In genomic region chr2:65429799-65430514, GRCh38 we compare ENCODE assay signal across 8 cellular contexts.
A peak's percentile ranks its signal among the peaks of the same experiment; 100 is the strongest.
DNase-seq lines count a peak whose midpoint lies in the region; ATAC-seq and TF ChIP-seq lines count a peak whose summit lies in the region.

No MANE protein-coding gene starts in this region.

- H3K36me3 ChIP-seq in DND-41 (ENCODE audit: insufficient read depth, low read length) (peaks cover 16% of the 10 kb centered on the region), NT2/D1 (ENCODE audit: insufficient read depth, insufficient read length, low read length) (no peaks in the 10 kb centered on the region), parathyroid adenoma (ENCODE audit: control insufficient read depth, insufficient read depth, low read length) (no peaks in the 10 kb centered on the region)

- H3K27me3 ChIP-seq in DND-41 (ENCODE audit: insufficient read depth, low read length, poor library complexity) = no peaks in the 10 kb centered on the region
- H3K27me3 ChIP-seq in NT2/D1 (ENCODE audit: insufficient read depth, insufficient read length) = peaks cover 46% of the 10 kb centered on the region
- no peaks in the 10 kb centered on the region for H3K27me3 ChIP-seq in parathyroid adenoma (ENCODE audit: control insufficient read depth, insufficient read depth, low read length)

- H3K9me3 ChIP-seq in DND-41 (ENCODE audit: insufficient read depth, low read length, severe bottlenecking) = no peaks in the 10 kb centered on the region
- H3K9me3 ChIP-seq in NT2/D1 (ENCODE audit: insufficient read depth, low read length) = no peaks in the 10 kb centered on the region
- no peaks in the 10 kb centered on the region for H3K9me3 ChIP-seq in parathyroid adenoma (ENCODE audit: control insufficient read depth, low read length)

- no peak for DNase-seq in DND-41
- DNase-seq in NT2/D1 (ENCODE audit: low read depth, low spot score) = no peak
- no peak for DNase-seq in epithelial cell of esophagus (ENCODE audit: low read depth)

- peaks cover 51% of the 10 kb centered on the region for H3K4me1 ChIP-seq in DND-41 (ENCODE audit: insufficient read depth, low read length)
- no peaks in the 10 kb centered on the region for H3K4me1 ChIP-seq in NT2/D1 (ENCODE audit: insufficient read depth, insufficient read length)
- H3K4me1 ChIP-seq in parathyroid adenoma = peaks cover 14% of the 10 kb centered on the region

- peaks cover 41% of the 10 kb centered on the region for H4K20me1 ChIP-seq in DND-41 (ENCODE audit: insufficient read depth, low read length)

- H3K79me2 ChIP-seq in DND-41 (ENCODE audit: insufficient read depth, low read length) (peaks cover 84% of the 10 kb centered on the region), parathyroid adenoma (peaks cover 13% of the 10 kb centered on the region)

- ATAC-seq in DND-41 (ENCODE audit: insufficient read depth, low read depth) = no peak
- no peak for ATAC-seq in HG03175 (IDR thresholded peaks at IDR 0.05; ENCODE audit: unreplicated experiment)
- ATAC-seq in HG03378 (IDR thresholded peaks at IDR 0.05; ENCODE audit: unreplicated experiment) = no peak
- ATAC-seq in GM19351 (IDR thresholded peaks at IDR 0.05; ENCODE audit: unreplicated experiment) = no peak
- no peak for ATAC-seq in GM21825 (IDR thresholded peaks at IDR 0.05; ENCODE audit: unreplicated experiment)

- H2AFZ ChIP-seq in DND-41 (ENCODE audit: low read depth, low read length) (peak overlapping the region; percentile 72; the same call in 1 of the 2 replicates), parathyroid adenoma (no peak overlapping the region)

- H3K4me3 ChIP-seq in DND-41 (ENCODE audit: low read depth in 1 of 2, low read length in 2 of 2) = peak overlapping the region; percentile 81 to 83; a peak in 3 of 4 replicates
- H3K4me3 ChIP-seq in NT2/D1 (ENCODE audit: insufficient read length, low read depth) = peak overlapping the region; percentile 68
- peak overlapping the region; percentile 77 for H3K4me3 ChIP-seq in epithelial cell of esophagus (ENCODE audit: low read length)
- peak overlapping the region; percentile 84 for H3K4me3 ChIP-seq in parathyroid adenoma (ENCODE audit: low read depth, low read length)

- H3K4me2 ChIP-seq in DND-41 (ENCODE audit: insufficient read depth, low read length) (peak overlapping the region; percentile 78), parathyroid adenoma (ENCODE audit: low read length) (peak overlapping the region; percentile 81)

- H3K27ac ChIP-seq in DND-41 (ENCODE audit: low read length) (peak overlapping the region; percentile 84), parathyroid adenoma (peak overlapping the region; percentile 87)

- no peak for TF ChIP-seq CTCF in DND-41 (IDR thresholded peaks at IDR 0.05; ENCODE audit: borderline replicate concordance, extremely low read depth, low read length, poor library complexity, severe bottlenecking)
- TF ChIP-seq CTCF in epithelial cell of esophagus (IDR thresholded peaks at IDR 0.05; ENCODE audit: insufficient read depth, low read depth, low read length, missing control alignments) = no peak
- no peak for TF ChIP-seq CTCF in parathyroid adenoma (IDR thresholded peaks at IDR 0.05)

- H3K9ac ChIP-seq in DND-41 (ENCODE audit: low read depth, low read length) (peak overlapping the region; percentile 83), NT2/D1 (ENCODE audit: insufficient read length, low read depth) (no peak overlapping the region), parathyroid adenoma (no peak overlapping the region)
